In genomic region chr6:17313238-17313637, GRCh38 we compare ENCODE assay signal across 1 cellular context. TPM values are rescaled to one million over a fixed set of nuclear protein-coding genes. Genes with fewer than 3 reads are reported as not detected.
"Had no signal": no experiment of that assay in that cellular context is flagged by ENCODE, and none has a peak within 500 bp of the region (broad histone marks: within the 10 kb centered on the region; RNA-seq: fewer than 3 reads in every experiment).

No MANE protein-coding gene starts in this region.

RNA-seq across cellular contexts. Expression of gene RBM24, which starts 32.1 kb away (rescaled TPM):
- total RNA-seq: OCI-LY7 had no signal
